3 cellular contexts compared by ENCODE assay signal in the genomic region with DNA sequence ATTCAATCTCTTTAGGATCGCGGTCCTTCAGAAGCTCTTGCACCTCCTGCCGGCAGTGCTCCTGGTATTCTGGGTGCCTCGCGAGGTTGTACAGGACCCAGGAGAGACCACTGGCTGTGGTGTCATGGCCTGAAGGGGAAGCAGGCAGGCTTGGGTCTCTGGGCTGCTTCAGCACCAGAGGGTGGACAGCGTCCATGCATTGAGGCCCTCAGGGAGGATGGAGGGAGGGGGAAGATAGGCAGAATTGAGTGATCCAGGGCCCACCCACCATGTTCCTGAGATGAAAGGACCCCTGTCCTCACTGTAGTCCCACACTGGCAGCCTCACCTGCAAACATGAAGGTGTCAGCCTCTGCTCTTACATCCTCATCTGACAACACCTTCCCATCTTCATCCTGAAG.
A peak's percentile ranks its signal among the peaks of the same experiment; 100 is the strongest.
TF ChIP-seq lines count a peak whose summit lies in the region.

No MANE protein-coding gene starts in this region.

TF ChIP-seq in SK-N-SH, 30 proteins besides CTCF, POLR2A, EP300 and RAD21:
- TF ChIP-seq, protein P1, sequence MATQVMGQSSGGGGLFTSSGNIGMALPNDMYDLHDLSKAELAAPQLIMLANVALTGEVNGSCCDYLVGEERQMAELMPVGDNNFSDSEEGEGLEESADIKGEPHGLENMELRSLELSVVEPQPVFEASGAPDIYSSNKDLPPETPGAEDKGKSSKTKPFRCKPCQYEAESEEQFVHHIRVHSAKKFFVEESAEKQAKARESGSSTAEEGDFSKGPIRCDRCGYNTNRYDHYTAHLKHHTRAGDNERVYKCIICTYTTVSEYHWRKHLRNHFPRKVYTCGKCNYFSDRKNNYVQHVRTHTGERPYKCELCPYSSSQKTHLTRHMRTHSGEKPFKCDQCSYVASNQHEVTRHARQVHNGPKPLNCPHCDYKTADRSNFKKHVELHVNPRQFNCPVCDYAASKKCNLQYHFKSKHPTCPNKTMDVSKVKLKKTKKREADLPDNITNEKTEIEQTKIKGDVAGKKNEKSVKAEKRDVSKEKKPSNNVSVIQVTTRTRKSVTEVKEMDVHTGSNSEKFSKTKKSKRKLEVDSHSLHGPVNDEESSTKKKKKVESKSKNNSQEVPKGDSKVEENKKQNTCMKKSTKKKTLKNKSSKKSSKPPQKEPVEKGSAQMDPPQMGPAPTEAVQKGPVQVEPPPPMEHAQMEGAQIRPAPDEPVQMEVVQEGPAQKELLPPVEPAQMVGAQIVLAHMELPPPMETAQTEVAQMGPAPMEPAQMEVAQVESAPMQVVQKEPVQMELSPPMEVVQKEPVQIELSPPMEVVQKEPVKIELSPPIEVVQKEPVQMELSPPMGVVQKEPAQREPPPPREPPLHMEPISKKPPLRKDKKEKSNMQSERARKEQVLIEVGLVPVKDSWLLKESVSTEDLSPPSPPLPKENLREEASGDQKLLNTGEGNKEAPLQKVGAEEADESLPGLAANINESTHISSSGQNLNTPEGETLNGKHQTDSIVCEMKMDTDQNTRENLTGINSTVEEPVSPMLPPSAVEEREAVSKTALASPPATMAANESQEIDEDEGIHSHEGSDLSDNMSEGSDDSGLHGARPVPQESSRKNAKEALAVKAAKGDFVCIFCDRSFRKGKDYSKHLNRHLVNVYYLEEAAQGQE (IDR thresholded peaks at IDR 0.05; ENCODE audit: low read depth, low read length), result peak; percentile 89
- no peak for TF ChIP-seq FOSL2 (IDR thresholded peaks at IDR 0.05; ENCODE audit: borderline replicate concordance, low read depth)

TF ChIP-seq in SK-N-SH treated with all-trans-retinoic acid at 6 μM for 48 hours, 23 proteins besides CTCF, POLR2A, EP300 and RAD21 (continues in another document):
- TF ChIP-seq ARNTL (CRISPR knock-in tag; IDR thresholded peaks at IDR 0.05; ENCODE audit: borderline replicate concordance, low read depth) (no peak), ZNF8 (CRISPR knock-in tag; IDR thresholded peaks at IDR 0.05) (no peak), RARB (CRISPR knock-in tag; IDR thresholded peaks at IDR 0.05) (no peak), ZFP3 (CRISPR knock-in tag; IDR thresholded peaks at IDR 0.05) (no peak), TCF4 (CRISPR knock-in tag; IDR thresholded peaks at IDR 0.05; ENCODE audit: borderline replicate concordance) (no peak), ZNF565 (CRISPR knock-in tag; conservative IDR thresholded peaks at IDR 0.05; ENCODE audit: low read depth) (no peak), GLIS3 (CRISPR knock-in tag; IDR thresholded peaks at IDR 0.05) (no peak), PPARA (CRISPR knock-in tag; IDR thresholded peaks at IDR 0.05; ENCODE audit: borderline replicate concordance) (no peak), CSDC2 (CRISPR knock-in tag; IDR thresholded peaks at IDR 0.05) (no peak), ISL1 (CRISPR knock-in tag; IDR thresholded peaks at IDR 0.05) (no peak), ZNF70 (CRISPR knock-in tag; IDR thresholded peaks at IDR 0.05) (no peak)
- TF ChIP-seq, protein P2, sequence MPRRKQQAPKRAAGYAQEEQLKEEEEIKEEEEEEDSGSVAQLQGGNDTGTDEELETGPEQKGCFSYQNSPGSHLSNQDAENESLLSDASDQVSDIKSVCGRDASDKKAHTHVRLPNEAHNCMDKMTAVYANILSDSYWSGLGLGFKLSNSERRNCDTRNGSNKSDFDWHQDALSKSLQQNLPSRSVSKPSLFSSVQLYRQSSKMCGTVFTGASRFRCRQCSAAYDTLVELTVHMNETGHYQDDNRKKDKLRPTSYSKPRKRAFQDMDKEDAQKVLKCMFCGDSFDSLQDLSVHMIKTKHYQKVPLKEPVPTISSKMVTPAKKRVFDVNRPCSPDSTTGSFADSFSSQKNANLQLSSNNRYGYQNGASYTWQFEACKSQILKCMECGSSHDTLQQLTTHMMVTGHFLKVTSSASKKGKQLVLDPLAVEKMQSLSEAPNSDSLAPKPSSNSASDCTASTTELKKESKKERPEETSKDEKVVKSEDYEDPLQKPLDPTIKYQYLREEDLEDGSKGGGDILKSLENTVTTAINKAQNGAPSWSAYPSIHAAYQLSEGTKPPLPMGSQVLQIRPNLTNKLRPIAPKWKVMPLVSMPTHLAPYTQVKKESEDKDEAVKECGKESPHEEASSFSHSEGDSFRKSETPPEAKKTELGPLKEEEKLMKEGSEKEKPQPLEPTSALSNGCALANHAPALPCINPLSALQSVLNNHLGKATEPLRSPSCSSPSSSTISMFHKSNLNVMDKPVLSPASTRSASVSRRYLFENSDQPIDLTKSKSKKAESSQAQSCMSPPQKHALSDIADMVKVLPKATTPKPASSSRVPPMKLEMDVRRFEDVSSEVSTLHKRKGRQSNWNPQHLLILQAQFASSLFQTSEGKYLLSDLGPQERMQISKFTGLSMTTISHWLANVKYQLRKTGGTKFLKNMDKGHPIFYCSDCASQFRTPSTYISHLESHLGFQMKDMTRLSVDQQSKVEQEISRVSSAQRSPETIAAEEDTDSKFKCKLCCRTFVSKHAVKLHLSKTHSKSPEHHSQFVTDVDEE (CRISPR knock-in tag; IDR thresholded peaks at IDR 0.05), result no peak
- TF ChIP-seq, protein P3, sequence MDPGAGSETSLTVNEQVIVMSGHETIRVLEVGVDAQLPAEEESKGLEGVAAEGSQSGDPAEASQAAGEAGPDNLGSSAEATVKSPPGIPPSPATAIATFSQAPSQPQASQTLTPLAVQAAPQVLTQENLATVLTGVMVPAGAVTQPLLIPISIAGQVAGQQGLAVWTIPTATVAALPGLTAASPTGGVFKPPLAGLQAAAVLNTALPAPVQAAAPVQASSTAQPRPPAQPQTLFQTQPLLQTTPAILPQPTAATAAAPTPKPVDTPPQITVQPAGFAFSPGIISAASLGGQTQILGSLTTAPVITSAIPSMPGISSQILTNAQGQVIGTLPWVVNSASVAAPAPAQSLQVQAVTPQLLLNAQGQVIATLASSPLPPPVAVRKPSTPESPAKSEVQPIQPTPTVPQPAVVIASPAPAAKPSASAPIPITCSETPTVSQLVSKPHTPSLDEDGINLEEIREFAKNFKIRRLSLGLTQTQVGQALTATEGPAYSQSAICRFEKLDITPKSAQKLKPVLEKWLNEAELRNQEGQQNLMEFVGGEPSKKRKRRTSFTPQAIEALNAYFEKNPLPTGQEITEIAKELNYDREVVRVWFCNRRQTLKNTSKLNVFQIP (CRISPR knock-in tag; IDR thresholded peaks at IDR 0.05; ENCODE audit: borderline replicate concordance, low read depth), result no peak
- TF ChIP-seq, protein P4, sequence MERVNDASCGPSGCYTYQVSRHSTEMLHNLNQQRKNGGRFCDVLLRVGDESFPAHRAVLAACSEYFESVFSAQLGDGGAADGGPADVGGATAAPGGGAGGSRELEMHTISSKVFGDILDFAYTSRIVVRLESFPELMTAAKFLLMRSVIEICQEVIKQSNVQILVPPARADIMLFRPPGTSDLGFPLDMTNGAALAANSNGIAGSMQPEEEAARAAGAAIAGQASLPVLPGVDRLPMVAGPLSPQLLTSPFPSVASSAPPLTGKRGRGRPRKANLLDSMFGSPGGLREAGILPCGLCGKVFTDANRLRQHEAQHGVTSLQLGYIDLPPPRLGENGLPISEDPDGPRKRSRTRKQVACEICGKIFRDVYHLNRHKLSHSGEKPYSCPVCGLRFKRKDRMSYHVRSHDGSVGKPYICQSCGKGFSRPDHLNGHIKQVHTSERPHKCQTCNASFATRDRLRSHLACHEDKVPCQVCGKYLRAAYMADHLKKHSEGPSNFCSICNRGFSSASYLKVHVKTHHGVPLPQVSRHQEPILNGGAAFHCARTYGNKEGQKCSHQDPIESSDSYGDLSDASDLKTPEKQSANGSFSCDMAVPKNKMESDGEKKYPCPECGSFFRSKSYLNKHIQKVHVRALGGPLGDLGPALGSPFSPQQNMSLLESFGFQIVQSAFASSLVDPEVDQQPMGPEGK (CRISPR knock-in tag; IDR thresholded peaks at IDR 0.05; ENCODE audit: borderline replicate concordance), result no peak
- TF ChIP-seq, protein P5, sequence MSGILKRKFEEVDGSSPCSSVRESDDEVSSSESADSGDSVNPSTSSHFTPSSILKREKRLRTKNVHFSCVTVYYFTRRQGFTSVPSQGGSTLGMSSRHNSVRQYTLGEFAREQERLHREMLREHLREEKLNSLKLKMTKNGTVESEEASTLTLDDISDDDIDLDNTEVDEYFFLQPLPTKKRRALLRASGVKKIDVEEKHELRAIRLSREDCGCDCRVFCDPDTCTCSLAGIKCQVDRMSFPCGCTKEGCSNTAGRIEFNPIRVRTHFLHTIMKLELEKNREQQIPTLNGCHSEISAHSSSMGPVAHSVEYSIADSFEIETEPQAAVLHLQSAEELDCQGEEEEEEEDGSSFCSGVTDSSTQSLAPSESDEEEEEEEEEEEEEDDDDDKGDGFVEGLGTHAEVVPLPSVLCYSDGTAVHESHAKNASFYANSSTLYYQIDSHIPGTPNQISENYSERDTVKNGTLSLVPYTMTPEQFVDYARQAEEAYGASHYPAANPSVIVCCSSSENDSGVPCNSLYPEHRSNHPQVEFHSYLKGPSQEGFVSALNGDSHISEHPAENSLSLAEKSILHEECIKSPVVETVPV (CRISPR knock-in tag; IDR thresholded peaks at IDR 0.05), result no peak

TF ChIP-seq in GM12878, 131 proteins besides CTCF, POLR2A, EP300 and RAD21:
- TF ChIP-seq CBX3 (IDR thresholded peaks at IDR 0.05; ENCODE audit: borderline replicate concordance, low read depth), result no peak
- TF ChIP-seq, protein P1 (IDR thresholded peaks at IDR 0.05; ENCODE audit: low read depth, low read length), result peak; percentile 78
